Comparison of ENCODE assay signal across 8 cellular contexts in genomic region chr1:184753608-184754478, GRCh38. TPM values are rescaled to one million over a fixed set of nuclear protein-coding genes. Genes with fewer than 3 reads are reported as not detected.
DNase-seq lines count a peak whose midpoint lies in the region; ATAC-seq and TF ChIP-seq lines count a peak whose summit lies in the region.

No MANE protein-coding gene starts in this region.

- peak overlapping the region; percentile 6 for H3K23ac ChIP-seq in mesendoderm (ENCODE audit: low read length)

- H3K4me2 ChIP-seq in HCT116 (ENCODE audit: low read length) (peak overlapping the region; percentile 82), mesendoderm (ENCODE audit: low read length) (peak overlapping the region; percentile 84)

- H3K4me3 ChIP-seq in HCT116 (replicated peaks in 1 of 2; ENCODE audit: low read depth in 1 of 2, low read length in 2 of 2) = peak overlapping the region; percentile 78 to 81
- peak overlapping the region; percentile 80 for H3K4me3 ChIP-seq in mesendoderm (ENCODE audit: low read length)

- peak overlapping the region; percentile 95 for H3K56ac ChIP-seq in mesendoderm (ENCODE audit: low read length)

- peaks cover 9% of the 10 kb centered on the region for H3K79me2 ChIP-seq in HCT116 (ENCODE audit: insufficient read depth, low read length)
- no peaks in the 10 kb centered on the region for H3K79me2 ChIP-seq in mesendoderm (ENCODE audit: control insufficient read depth, insufficient read depth, low read length)

- H3K4me3 Mint-ChIP-seq in effector memory CD8-positive, alpha-beta T cell = peak overlapping the region; percentile 89 to 92

- H3K9me3 ChIP-seq in HCT116 (ENCODE audit: control insufficient read depth in 1 of 2, insufficient read depth in 1 of 2, low read depth in 1 of 2, low read length in 2 of 2) = no peaks in the 10 kb centered on the region

- CTCF ChIA-PET in HCT116 (lab: Charles Lee) = interaction anchor here (1.3 kb wide), 1 partner anchor 416 kb away, joined by 3 read pairs; no protein-coding TSS in a partner anchor

- no peaks in the 10 kb centered on the region for H3K9me3 Mint-ChIP-seq in effector memory CD8-positive, alpha-beta T cell

- H4K20me1 ChIP-seq in HCT116 (ENCODE audit: insufficient read depth) = no peaks in the 10 kb centered on the region

- H2BK120ac ChIP-seq in mesendoderm (ENCODE audit: low read depth, low read length) = no peak overlapping the region

- no peak for TF ChIP-seq POLR2A in HCT116 (IDR thresholded peaks at IDR 0.05; ENCODE audit: borderline replicate concordance, extremely low read depth, insufficient read depth, insufficient read length)

- H4K5ac ChIP-seq in mesendoderm (ENCODE audit: low read length) = no peak overlapping the region

- no peak overlapping the region for H2AFZ ChIP-seq in HCT116 (ENCODE audit: low read depth, low read length, poor library complexity, severe bottlenecking)

- H3K4me1 Mint-ChIP-seq in effector memory CD8-positive, alpha-beta T cell (ENCODE audit: low read depth in 2 of 2) = peaks cover 17 to 39% of the 10 kb centered on the region in 2 donors

- POLR2A ChIA-PET in HCT116 (lab: Charles Lee) = no interaction called here

- H3K79me1 ChIP-seq in mesendoderm (ENCODE audit: low read length) = no peaks in the 10 kb centered on the region

- no peaks in the 10 kb centered on the region for H3K27me3 Mint-ChIP-seq in effector memory CD8-positive, alpha-beta T cell

- no peak overlapping the region for H2AK5ac ChIP-seq in mesendoderm (ENCODE audit: low read length)

- H3K4me1 ChIP-seq in HCT116 (ENCODE audit: control insufficient read depth in 1 of 2, insufficient read depth in 2 of 2, low read length in 2 of 2) (peaks cover 4 to 14% of the 10 kb centered on the region in 2 experiments; a peak in 3 of 4 replicates), mesendoderm (ENCODE audit: control insufficient read depth, low read depth, low read length) (no peaks in the 10 kb centered on the region)

- TF ChIP-seq RAD21 in HCT116 (IDR thresholded peaks at IDR 0.05; ENCODE audit: low read depth) = no peak

- H3K27me3 ChIP-seq in HCT116 (ENCODE audit: insufficient read depth, low read length) = no peaks in the 10 kb centered on the region
- no peaks in the 10 kb centered on the region for H3K27me3 ChIP-seq in mesendoderm (ENCODE audit: insufficient read depth, low read length, poor library complexity)

- no peak overlapping the region for H2BK15ac ChIP-seq in mesendoderm (replicated peaks; ENCODE audit: low read depth)

- H2BK5ac ChIP-seq in mesendoderm (ENCODE audit: low read length) = no peak overlapping the region

- H3K36me3 ChIP-seq in HCT116 (ENCODE audit: control insufficient read depth in 1 of 2, insufficient read depth in 2 of 2, low read length in 2 of 2) = no peaks in the 10 kb centered on the region
- no peaks in the 10 kb centered on the region for H3K36me3 ChIP-seq in mesendoderm (ENCODE audit: control insufficient read depth, insufficient read depth, low read length)

- peak; percentile 6 for ATAC-seq in HCT116
- ATAC-seq in effector memory CD8-positive, alpha-beta T cell (replicated peaks) = peak; percentile 5

- H3K9ac ChIP-seq in HCT116 (ENCODE audit: low read length) (peak overlapping the region; percentile 70), mesendoderm (ENCODE audit: low read length) (peak overlapping the region; percentile 79)

- RAD21 ChIA-PET in HCT116 (lab: Charles Lee; ENCODE audit: low non-redundant PET in 1 of 2, low total read pairs in 2 of 2, uncharacterized antibody in 2 of 2, unreplicated experiment in 2 of 2) = no interaction called here

- no peak overlapping the region for H4K8ac ChIP-seq in mesendoderm (ENCODE audit: low read depth, low read length)

- peak overlapping the region; percentile 72 for H3K27ac ChIP-seq in HCT116 (ENCODE audit: low read depth, low read length)
- peak overlapping the region; percentile 77 for H3K27ac ChIP-seq in mesendoderm (ENCODE audit: low read depth, low read length)

- no peak overlapping the region for H3K18ac ChIP-seq in mesendoderm (ENCODE audit: low read length)

- peak overlapping the region; percentile 96 to 97 for H3K27ac Mint-ChIP-seq in effector memory CD8-positive, alpha-beta T cell

- intact Hi-C loops in HCT116 (cut with micrococcal nuclease) = loop anchor here (2.0 kb wide), 1 partner anchor 403 kb away; the partner anchor contains the start of genes SWT1 and TRMT1L

- peaks cover 24% of the 10 kb centered on the region for H3K36me3 Mint-ChIP-seq in effector memory CD8-positive, alpha-beta T cell (ENCODE audit: insufficient read depth)

- DNase-seq in GF-D8 (lab: John Stamatoyannopoulos, UW) (peak; percentile 63), HCT116 (ENCODE audit: low read depth, low spot score) (no peak), NAMALWA (ENCODE audit: low spot score) (peak; percentile 72), mesendoderm (peak; percentile 64)
- DNase-seq in activated CD4-positive, alpha-beta T cell treated with anti-CD3 and anti-CD28 coated beads for 1 hour = peak; percentile 26
- DNase-seq in effector memory CD8-positive, alpha-beta T cell = peak in 2 of 3 experiments; percentile 33 to 45
- DNase-seq in stimulated activated CD8-positive, alpha-beta memory T cell treated with anti-CD3 and anti-CD28 coated beads, Interleukin-4, amount 100 ng/mL, for 48 hours = peak; percentile 67
- no peak for DNase-seq in central memory CD4-positive, alpha-beta T cell

- no peaks in the 10 kb centered on the region for H3K9me2 ChIP-seq in HCT116 (ENCODE audit: insufficient read depth)

- BruUV-seq in HCT116 (replicated peaks; lab: Mats Ljungman, UMichigan) = no TSS peak

- no peak overlapping the region for H3K4ac ChIP-seq in mesendoderm (ENCODE audit: low read depth, low read length)

- WGBS in mesendoderm (ENCODE audit: extremely low coverage, insufficient coverage, low lambda C conversion rate) = no CpG with 5 or more reads among the region's 43 CpGs

- TF ChIP-seq CTCF in HCT116 (IDR thresholded peaks at IDR 0.05 in 2 of 3, conservative IDR thresholded peaks at IDR 0.05 in 1 of 3; ENCODE audit: borderline replicate concordance in 1 of 3, insufficient read depth in 1 of 3, low read depth in 2 of 3, low read length in 2 of 3) = no peak

TF ChIP-seq in HCT116, 20 proteins besides CTCF, POLR2A, EP300 and RAD21 (continues in another document):
- TF ChIP-seq REST (IDR thresholded peaks at IDR 0.05; ENCODE audit: low read depth) (no peak), ZNF274 (IDR thresholded peaks at IDR 0.05; ENCODE audit: low read depth, low read length) (no peak), EZH2phosphoT487 (IDR thresholded peaks at IDR 0.05; ENCODE audit: borderline replicate concordance) (no peak), ATF3 (IDR thresholded peaks at IDR 0.05) (no peak), ELF1 (IDR thresholded peaks at IDR 0.05; ENCODE audit: borderline replicate concordance, low read depth) (no peak), EGR1 (IDR thresholded peaks at IDR 0.05; ENCODE audit: low read depth) (no peak), EZH2 (IDR thresholded peaks at IDR 0.05) (no peak), CEBPB (IDR thresholded peaks at IDR 0.05; ENCODE audit: low read depth) (no peak), SRF (IDR thresholded peaks at IDR 0.05; ENCODE audit: low read depth) (no peak), POLR2AphosphoS5 (IDR thresholded peaks at IDR 0.05; ENCODE audit: low read depth, low read length) (no peak), MAX (IDR thresholded peaks at IDR 0.05) (peak; percentile 38; the same call in 1 of the 2 replicates), SIN3A (IDR thresholded peaks at IDR 0.05; ENCODE audit: low read depth) (peak; percentile 48; the same call in 1 of the 2 replicates), ZFX (IDR thresholded peaks at IDR 0.05) (no peak), FOSL1 (IDR thresholded peaks at IDR 0.05; ENCODE audit: low read depth) (no peak), JUND (IDR thresholded peaks at IDR 0.05) (no peak)

RNA-seq across cellular contexts. Expression of gene EDEM3, which starts 0.8 kb away (rescaled TPM):
- 14.9 TPM for total RNA-seq in HCT116 (2021; ENCODE audit: unreplicated experiment)
- polyA plus RNA-seq in HCT116 (2012) = 8.1 and 8.7 TPM in 2 replicates
- 7.4 TPM for polyA plus RNA-seq in mesendoderm (2013, experiment 1 of 2)
- 8.0 TPM for polyA plus RNA-seq in mesendoderm (2013, experiment 2 of 2)

Comparison
In these comparisons a context has a peak if more than half of its experiments do, and no peak if none do; other contexts are left out.
1. DNase-seq: peak in GF-D8 (single experiment), NAMALWA (single experiment), activated CD4-positive, alpha-beta T cell treated with anti-CD3 and anti-CD28 coated beads for 1 hour (single experiment), effector memory CD8-positive, alpha-beta T cell (2 of 3), mesendoderm (single experiment) and stimulated activated CD8-positive, alpha-beta memory T cell treated with anti-CD3 and anti-CD28 coated beads, Interleukin-4, amount 100 ng/mL, for 48 hours (single experiment); none in HCT116 (single experiment) and central memory CD4-positive, alpha-beta T cell (single experiment).